18 cellular contexts compared by ENCODE assay signal in genomic region chr5:59713488-59713844, GRCh38.
DNase-seq lines count a peak whose midpoint lies in the region; ATAC-seq and TF ChIP-seq lines count a peak whose summit lies in the region.
"Had no signal": no experiment of that assay in that cellular context is flagged by ENCODE, and none has a peak within 500 bp of the region (broad histone marks: within the 10 kb centered on the region; RNA-seq: fewer than 3 reads in every experiment).

No MANE protein-coding gene starts in this region.

- H3K4me1 Mint-ChIP-seq in H9 = peaks cover 36 to 42% of the 10 kb centered on the region in 2 experiments
- no peaks in the 10 kb centered on the region for H3K4me1 Mint-ChIP-seq in activated CD8-positive, alpha-beta T cell treated with anti-CD3 and anti-CD28 coated beads, Interleukin-2, amount 10 ng/mL, durations not matched to agents 7 days and 5 days (ENCODE audit: low read depth)
- H3K4me1 Mint-ChIP-seq: CD14-positive monocyte; CD4-positive, alpha-beta memory T cell had no signal

- H4K91ac ChIP-seq in H9 (ENCODE audit: insufficient read length, low read depth, low read length) = no peak overlapping the region

- TF ChIP-seq CTCF in H9 (conservative IDR thresholded peaks at IDR 0.05) = no peak
- TF ChIP-seq CTCF in sigmoid colon (IDR thresholded peaks at IDR 0.05) = no peak

- H3K79me2 ChIP-seq in H9 (ENCODE audit: insufficient read depth, low read length) = no peaks in the 10 kb centered on the region

- H3K4me3 Mint-ChIP-seq in H9 = no peak overlapping the region
- no peak overlapping the region for H3K4me3 Mint-ChIP-seq in activated CD8-positive, alpha-beta T cell treated with anti-CD3 and anti-CD28 coated beads, Interleukin-2, amount 10 ng/mL, durations not matched to agents 7 days and 5 days
- H3K4me3 Mint-ChIP-seq: CD14-positive monocyte; CD4-positive, alpha-beta memory T cell; GM23338 had no signal

- H2AFZ ChIP-seq in H9 (ENCODE audit: low read length) = no peak overlapping the region
- H2AFZ ChIP-seq: GM23338 had no signal

- no peak for DNase-seq in H9
- peak; percentile 56 for DNase-seq in sigmoid colon
- DNase-seq in effector CD4-positive, alpha-beta T cell = no peak
- no peak for DNase-seq in activated CD8-positive, alpha-beta T cell treated with anti-CD3 and anti-CD28 coated beads, Interleukin-2, amount 10 ng/mL, durations not matched to agents 7 days and 5 days
- DNase-seq: 8988T, DMS153, DMS79, GDM1, H7 had no signal

- peaks cover 26 to 38% (median 33%) of the 10 kb centered on the region in 3 experiments for H3K36me3 Mint-ChIP-seq in H9 (ENCODE audit: insufficient read depth in 1 of 3, low read depth in 3 of 3)
- no peaks in the 10 kb centered on the region for H3K36me3 Mint-ChIP-seq in activated CD8-positive, alpha-beta T cell treated with anti-CD3 and anti-CD28 coated beads, Interleukin-2, amount 10 ng/mL, durations not matched to agents 7 days and 5 days (ENCODE audit: low read depth)

- no peaks in the 10 kb centered on the region; the same call in 1 of the 2 replicates for H3K27me3 Mint-ChIP-seq in H9 (ENCODE audit: low read depth)
- H3K27me3 Mint-ChIP-seq in activated CD8-positive, alpha-beta T cell treated with anti-CD3 and anti-CD28 coated beads, Interleukin-2, amount 10 ng/mL, durations not matched to agents 7 days and 5 days (ENCODE audit: low read depth) = no peaks in the 10 kb centered on the region
- H3K27me3 Mint-ChIP-seq: CD4-positive, alpha-beta memory T cell had no signal

- H3K4me2 ChIP-seq in H9 (ENCODE audit: insufficient read depth, insufficient read length, low read length) = no peak overlapping the region
- H3K4me2 ChIP-seq: BLaER1, GM23338 had no signal

- no peak overlapping the region for H3K56ac ChIP-seq in H9 (ENCODE audit: insufficient read length, low read depth, low read length)

- H3K23ac ChIP-seq in H9 (ENCODE audit: insufficient read length, low read depth, low read length) = no peak overlapping the region

- H4K5ac ChIP-seq in H9 (ENCODE audit: insufficient read length, low read depth, low read length) = no peak overlapping the region

- no peak overlapping the region for H3T11ph ChIP-seq in H9 (ENCODE audit: low read length)

- H3K4me1 ChIP-seq in H9 (ENCODE audit: insufficient read depth, low read length) = peaks cover 7% of the 10 kb centered on the region
- peaks cover 31% of the 10 kb centered on the region for H3K4me1 ChIP-seq in HUES6 (ENCODE audit: control insufficient read depth, insufficient read depth, low read length)
- H3K4me1 ChIP-seq in iPS-20b (ENCODE audit: insufficient read depth, low read length) = peaks cover 30% of the 10 kb centered on the region
- peaks cover 0 to 67% (median 41%) of the 10 kb centered on the region in 4 donors for H3K4me1 ChIP-seq in sigmoid colon
- H3K4me1 ChIP-seq: BLaER1 had no signal

- H3K9ac ChIP-seq in H9 (ENCODE audit: extremely low read depth, insufficient read length, low read length) (no peak overlapping the region), HUES6 (ENCODE audit: low read length) (no peak overlapping the region), iPS-20b (ENCODE audit: low read depth, low read length) (no peak overlapping the region)
- H3K9ac ChIP-seq: BLaER1 had no signal

- peak overlapping the region; percentile 38 for H2BK120ac ChIP-seq in H9 (ENCODE audit: low read depth, low read length, poor library complexity, severe bottlenecking)

- no peak overlapping the region for H2BK5ac ChIP-seq in H9 (ENCODE audit: insufficient read length, low read length)

- peaks cover 28 to 35% of the 10 kb centered on the region in 2 experiments for H3K9me3 Mint-ChIP-seq in H9
- no peaks in the 10 kb centered on the region for H3K9me3 Mint-ChIP-seq in activated CD8-positive, alpha-beta T cell treated with anti-CD3 and anti-CD28 coated beads, Interleukin-2, amount 10 ng/mL, durations not matched to agents 7 days and 5 days (ENCODE audit: insufficient read depth)

- no peak overlapping the region for H3K27ac Mint-ChIP-seq in H9
- H3K27ac Mint-ChIP-seq in activated CD8-positive, alpha-beta T cell treated with anti-CD3 and anti-CD28 coated beads, Interleukin-2, amount 10 ng/mL, durations not matched to agents 7 days and 5 days = no peak overlapping the region
- H3K27ac Mint-ChIP-seq: CD14-positive monocyte; CD4-positive, alpha-beta memory T cell; GM23338 had no signal

- H3K27ac ChIP-seq in H9 (ENCODE audit: insufficient read length, low read depth, low read length) = no peak overlapping the region
- no peak overlapping the region for H3K27ac ChIP-seq in HUES6 (ENCODE audit: low read depth, low read length)
- no peak overlapping the region for H3K27ac ChIP-seq in iPS-20b (ENCODE audit: low read length)
- H3K27ac ChIP-seq in sigmoid colon = peak overlapping the region in 1 of 4 donors; percentile 11
- H3K27ac ChIP-seq: BLaER1, HL-60 had no signal

- TF ChIP-seq EP300 in sigmoid colon (IDR thresholded peaks at IDR 0.05) = no peak

- POLR2A ChIA-PET in activated CD8-positive, alpha-beta T cell treated with anti-CD3 and anti-CD28 coated beads, Interleukin-2, amount 10 ng/mL, durations not matched to agents 7 days and 5 days (lab: Charles Lee) = no interaction called here

- H3K4me3 ChIP-seq in HUES6 (ENCODE audit: low read depth, low read length) (peak overlapping the region; percentile 14; the same call in 1 of the 2 replicates), iPS-20b (ENCODE audit: low read length) (peak overlapping the region; percentile 23), sigmoid colon (no peak overlapping the region)
- H3K4me3 ChIP-seq: BLaER1, GM23338 had no signal

- no peak overlapping the region; the same call in 1 of the 2 replicates for H3K14ac ChIP-seq in H9 (ENCODE audit: insufficient read depth, low read length)

- H2BK15ac ChIP-seq in H9 (ENCODE audit: low read depth, low read length) = no peak overlapping the region

- H3K18ac ChIP-seq in H9 (ENCODE audit: insufficient read length, low read depth, low read length) = no peak overlapping the region

- no peaks in the 10 kb centered on the region for H3K23me2 ChIP-seq in H9 (ENCODE audit: insufficient read length, low read depth, low read length, poor library complexity, severe bottlenecking)

- no peaks in the 10 kb centered on the region for H3K79me1 ChIP-seq in H9 (ENCODE audit: insufficient read depth, low read depth, low read length, poor library complexity, severe bottlenecking)

- H2BK12ac ChIP-seq in H9 (ENCODE audit: insufficient read length, low read depth, low read length) = no peak overlapping the region

- intact Hi-C loops in sigmoid colon (cut with DNase I) = no loop called here

- peaks cover 13% of the 10 kb centered on the region for H3K36me3 ChIP-seq in HUES6 (ENCODE audit: control insufficient read depth, insufficient read depth, low read length)
- H3K36me3 ChIP-seq in iPS-20b (ENCODE audit: insufficient read depth, low read depth, low read length) = peaks cover 12% of the 10 kb centered on the region; the same call in 1 of the 2 replicates
- no peaks in the 10 kb centered on the region for H3K36me3 ChIP-seq in sigmoid colon
- H3K36me3 ChIP-seq: BLaER1 had no signal

- CTCF ChIA-PET in activated CD8-positive, alpha-beta T cell treated with anti-CD3 and anti-CD28 coated beads, Interleukin-2, amount 10 ng/mL, durations not matched to agents 7 days and 5 days (lab: Charles Lee) = no interaction called here

- no peak for TF ChIP-seq POLR2A in sigmoid colon (IDR thresholded peaks at IDR 0.05)

- no peak for ATAC-seq in activated CD8-positive, alpha-beta T cell treated with anti-CD3 and anti-CD28 coated beads, Interleukin-2, amount 10 ng/mL, durations not matched to agents 7 days and 5 days
- no peak for ATAC-seq in HG02970 (IDR thresholded peaks at IDR 0.05; ENCODE audit: low FRiP score, unreplicated experiment)
- ATAC-seq: GM23338, HepG2 had no signal

- no CpG with 5 or more reads among the region's 7 CpGs for WGBS in H9 (ENCODE audit: extremely low coverage, insufficient read length, low lambda C conversion rate)
- 92 to 96% methylated on average over 7 of the region's 7 CpGs for WGBS in sigmoid colon, 2 donors

- H3K4ac ChIP-seq in H9 (ENCODE audit: low read depth, low read length) = no peak overlapping the region

- no peak overlapping the region for H2AK5ac ChIP-seq in H9 (ENCODE audit: insufficient read length, low read length)

- H2BK20ac ChIP-seq in H9 (ENCODE audit: low read depth, low read length, poor library complexity, severe bottlenecking) = no peak overlapping the region

- H4K8ac ChIP-seq in H9 (replicated peaks; ENCODE audit: insufficient read length, low read depth, low read length) = no peak overlapping the region

- H4K20me1 ChIP-seq in H9 (ENCODE audit: control insufficient read depth, insufficient read depth, insufficient read length) = no peaks in the 10 kb centered on the region
- H4K20me1 ChIP-seq: BLaER1 had no signal

- H3K9me3 ChIP-seq in H9 (ENCODE audit: control insufficient read depth, low read depth, low read length) (peaks cover 20% of the 10 kb centered on the region), HUES6 (ENCODE audit: control insufficient read depth, insufficient read depth, low read depth, low read length) (peaks cover 36% of the 10 kb centered on the region), iPS-20b (ENCODE audit: insufficient read depth, low read depth, low read length) (peaks cover 22% of the 10 kb centered on the region), sigmoid colon (peaks cover 0 to 2% (median 0%) of the 10 kb centered on the region in 4 donors)

- H3K27me3 ChIP-seq in H9 (ENCODE audit: insufficient read depth, low read length) (no peaks in the 10 kb centered on the region), HUES6 (ENCODE audit: control insufficient read depth, insufficient read depth, low read length) (no peaks in the 10 kb centered on the region), iPS-20b (ENCODE audit: insufficient read depth, low read length) (no peaks in the 10 kb centered on the region), sigmoid colon (no peaks in the 10 kb centered on the region)
- H3K27me3 ChIP-seq: BLaER1 had no signal

Comparison
In these comparisons a context has a peak if more than half of its experiments do, and no peak if none do; other contexts are left out.
1. H3K4me3 ChIP-seq: peak in HUES6 (single experiment) and iPS-20b (single experiment); none in sigmoid colon (0 of 4).